Comparison of ENCODE assay signal across 16 cellular contexts in genomic region chr11:94826415-94826814, GRCh38. TPM values are rescaled to one million over a fixed set of nuclear protein-coding genes. Genes with fewer than 3 reads are reported as not detected.
DNase-seq lines count a peak whose midpoint lies in the region; ATAC-seq and TF ChIP-seq lines count a peak whose summit lies in the region.
"Had no signal": no experiment of that assay in that cellular context is flagged by ENCODE, and none has a peak within 500 bp of the region (broad histone marks: within the 10 kb centered on the region; RNA-seq: fewer than 3 reads in every experiment).

No MANE protein-coding gene starts in this region.

- CTCF ChIA-PET in Caco-2 (lab: Charles Lee), result no interaction called here

- H3K9me3 Mint-ChIP-seq in Caco-2 (ENCODE audit: unreplicated experiment) (peaks cover 9% of the 10 kb centered on the region), H9 (no peaks in the 10 kb centered on the region), brain (peaks cover 0 to 4% (median 0%) of the 10 kb centered on the region in 5 experiments)

- H3K4ac ChIP-seq in H9 (ENCODE audit: low read depth, low read length) (no peak overlapping the region), mesendoderm (ENCODE audit: low read depth, low read length) (no peak overlapping the region)

- H3K27me3 Mint-ChIP-seq in Caco-2 (ENCODE audit: insufficient read depth, unreplicated experiment) (no peaks in the 10 kb centered on the region), H9 (ENCODE audit: low read depth) (no peaks in the 10 kb centered on the region), brain (no peaks in the 10 kb centered on the region)

- H3K79me1 ChIP-seq in H9 (ENCODE audit: insufficient read depth, low read depth, low read length, poor library complexity, severe bottlenecking), result no peaks in the 10 kb centered on the region
- H3K79me1 ChIP-seq in mesendoderm (ENCODE audit: low read length), result peaks cover 21% of the 10 kb centered on the region

- peak overlapping the region; percentile 49 for H3K27ac Mint-ChIP-seq in Caco-2 (ENCODE audit: unreplicated experiment)
- peak overlapping the region in 1 of 3 experiments; percentile 81; a peak in 2 of 7 replicates for H3K27ac Mint-ChIP-seq in H9
- peak overlapping the region in 4 of 5 experiments; percentile 14 to 82 (median 62) for H3K27ac Mint-ChIP-seq in brain

- no peak overlapping the region for H2BK5ac ChIP-seq in H9 (ENCODE audit: insufficient read length, low read length)
- H2BK5ac ChIP-seq in mesendoderm (ENCODE audit: low read length), result no peak overlapping the region

- H2AK5ac ChIP-seq in H9 (ENCODE audit: insufficient read length, low read length) (no peak overlapping the region), mesendoderm (ENCODE audit: low read length) (no peak overlapping the region)

- no peak for ATAC-seq in HG02938 (IDR thresholded peaks at IDR 0.05; ENCODE audit: unreplicated experiment)
- ATAC-seq: Right ventricle myocardium inferior had no signal

- H4K5ac ChIP-seq in H9 (ENCODE audit: insufficient read length, low read depth, low read length) (no peak overlapping the region), mesendoderm (ENCODE audit: low read length) (no peak overlapping the region)

- H3K56ac ChIP-seq in H9 (ENCODE audit: insufficient read length, low read depth, low read length) (no peak overlapping the region), mesendoderm (ENCODE audit: low read length) (no peak overlapping the region)

- H2BK12ac ChIP-seq in H9 (ENCODE audit: insufficient read length, low read depth, low read length), result no peak overlapping the region

- intact Hi-C loops in Caco-2 (cut with micrococcal nuclease; ENCODE audit: unreplicated experiment), result no loop called here

- H3K36me3 Mint-ChIP-seq in Caco-2 (ENCODE audit: insufficient read depth, unreplicated experiment) (peaks cover 93% of the 10 kb centered on the region), H9 (ENCODE audit: insufficient read depth in 1 of 3, low read depth in 3 of 3) (peaks cover 37 to 68% (median 56%) of the 10 kb centered on the region in 3 experiments; a peak in 6 of 7 replicates), brain (peaks cover 94% of the 10 kb centered on the region)

- H3K27me3 ChIP-seq in Caco-2 (replicated peaks; ENCODE audit: control insufficient read depth, insufficient read depth, low read length) (no peaks in the 10 kb centered on the region), H9 (ENCODE audit: insufficient read depth, low read length) (no peaks in the 10 kb centered on the region), mesendoderm (ENCODE audit: insufficient read depth, low read length, poor library complexity) (no peaks in the 10 kb centered on the region)
- H3K27me3 ChIP-seq: Peyer's patch had no signal

- BruUV-seq in Caco-2 (replicated peaks; lab: Mats Ljungman, UMichigan), result no TSS peak

- H3K4me1 ChIP-seq in Caco-2 (peaks cover 61% of the 10 kb centered on the region), H9 (ENCODE audit: insufficient read depth, low read length) (no peaks in the 10 kb centered on the region), mesendoderm (ENCODE audit: control insufficient read depth, low read depth, low read length) (no peaks in the 10 kb centered on the region)
- H3K4me1 ChIP-seq: HAP-1, Peyer's patch had no signal

- H3K79me2 ChIP-seq in H9 (ENCODE audit: insufficient read depth, low read length), result no peaks in the 10 kb centered on the region
- H3K79me2 ChIP-seq in mesendoderm (ENCODE audit: control insufficient read depth, insufficient read depth, low read length), result peaks cover 4% of the 10 kb centered on the region

- H3K9me3 ChIP-seq in Caco-2, result no peaks in the 10 kb centered on the region
- no peaks in the 10 kb centered on the region for H3K9me3 ChIP-seq in H9 (ENCODE audit: control insufficient read depth, low read depth, low read length)
- H3K9me3 ChIP-seq: HAP-1, Peyer's patch had no signal

- H3K36me3 ChIP-seq in Caco-2 (ENCODE audit: control insufficient read depth, insufficient read depth, low read length) (peaks cover 10% of the 10 kb centered on the region), mesendoderm (ENCODE audit: control insufficient read depth, insufficient read depth, low read length) (peaks cover 17% of the 10 kb centered on the region)

- DNase-seq in Caco-2, result peak; percentile 80 to 87
- DNase-seq in H9, result peak; percentile 38
- DNase-seq in mesendoderm, result peak; percentile 54
- no peak for DNase-seq in activated naive CD4-positive, alpha-beta T cell (lab: John Stamatoyannopoulos, UW)
- no peak for DNase-seq in T1000 (lab: John Stamatoyannopoulos, UW)
- DNase-seq in GDM1 (lab: John Stamatoyannopoulos, UW), result no peak
- DNase-seq: ACHN, COR-L47, DMS153, NCI-H146, NCI-H2171 treated with DMSO at 0.1 percent for 48 hours, Peyer's patch had no signal

- no peak overlapping the region for H4K8ac ChIP-seq in H9 (replicated peaks; ENCODE audit: insufficient read length, low read depth, low read length)
- no peak overlapping the region for H4K8ac ChIP-seq in mesendoderm (ENCODE audit: low read depth, low read length)

- no peak overlapping the region for H2AFZ ChIP-seq in H9 (ENCODE audit: low read length)

- no peaks in the 10 kb centered on the region for H4K20me1 ChIP-seq in H9 (ENCODE audit: control insufficient read depth, insufficient read depth, insufficient read length)

- H3K27ac ChIP-seq in H9 (ENCODE audit: insufficient read length, low read depth, low read length) (no peak overlapping the region), mesendoderm (ENCODE audit: low read depth, low read length) (no peak overlapping the region)
- H3K27ac ChIP-seq: Peyer's patch had no signal

- H3K23ac ChIP-seq in H9 (ENCODE audit: insufficient read length, low read depth, low read length), result no peak overlapping the region
- H3K23ac ChIP-seq in mesendoderm (ENCODE audit: low read length), result no peak overlapping the region

- H3K4me3 Mint-ChIP-seq in Caco-2 (ENCODE audit: unreplicated experiment) (peak overlapping the region; percentile 46), H9 (no peak overlapping the region), brain (no peak overlapping the region)

- H2BK120ac ChIP-seq in H9 (ENCODE audit: low read depth, low read length, poor library complexity, severe bottlenecking) (no peak overlapping the region), mesendoderm (ENCODE audit: low read depth, low read length) (no peak overlapping the region)

- WGBS in H9 (ENCODE audit: extremely low coverage, insufficient read length, low lambda C conversion rate), result no CpG with 5 or more reads among the region's 7 CpGs
- WGBS in mesendoderm (ENCODE audit: extremely low coverage, insufficient coverage, low lambda C conversion rate), result no CpG with 5 or more reads among the region's 7 CpGs

- H2BK20ac ChIP-seq in H9 (ENCODE audit: low read depth, low read length, poor library complexity, severe bottlenecking), result no peak overlapping the region

- H2BK15ac ChIP-seq in H9 (ENCODE audit: low read depth, low read length), result no peak overlapping the region
- H2BK15ac ChIP-seq in mesendoderm (replicated peaks; ENCODE audit: low read depth), result no peak overlapping the region

- no peak overlapping the region for H3T11ph ChIP-seq in H9 (ENCODE audit: low read length)

- no peak overlapping the region for H3K14ac ChIP-seq in H9 (ENCODE audit: insufficient read depth, low read length)

- H4K91ac ChIP-seq in H9 (ENCODE audit: insufficient read length, low read depth, low read length), result no peak overlapping the region

- POLR2A ChIA-PET in Caco-2 (lab: Charles Lee), result no interaction called here

- no peak overlapping the region for H3K18ac ChIP-seq in H9 (ENCODE audit: insufficient read length, low read depth, low read length)
- H3K18ac ChIP-seq in mesendoderm (ENCODE audit: low read length), result no peak overlapping the region

- no peak overlapping the region for H3K4me3 ChIP-seq in Caco-2 (ENCODE audit: low read depth, low read length)
- H3K4me3 ChIP-seq in mesendoderm (ENCODE audit: low read length), result no peak overlapping the region
- H3K4me3 ChIP-seq: HAP-1, Peyer's patch had no signal

- H3K4me2 ChIP-seq in H9 (ENCODE audit: insufficient read depth, insufficient read length, low read length) (no peak overlapping the region), mesendoderm (ENCODE audit: low read length) (no peak overlapping the region)

- H3K9ac ChIP-seq in H9 (ENCODE audit: extremely low read depth, insufficient read length, low read length) (no peak overlapping the region), mesendoderm (ENCODE audit: low read length) (no peak overlapping the region)

- peaks cover 40% of the 10 kb centered on the region for H3K4me1 Mint-ChIP-seq in Caco-2 (ENCODE audit: low read depth, unreplicated experiment)
- peaks cover 7 to 8% of the 10 kb centered on the region in 2 experiments for H3K4me1 Mint-ChIP-seq in H9
- H3K4me1 Mint-ChIP-seq in brain, result peaks cover 19% of the 10 kb centered on the region

- TF ChIP-seq CTCF in Caco-2 (IDR thresholded peaks at IDR 0.05; ENCODE audit: insufficient read depth in 1 of 2, low read depth in 1 of 2, low read length in 1 of 2, severe bottlenecking in 1 of 2, unreplicated experiment in 1 of 2), result no peak
- TF ChIP-seq CTCF in H9 (conservative IDR thresholded peaks at IDR 0.05), result no peak
- no peak for TF ChIP-seq CTCF in brain (conservative IDR thresholded peaks at IDR 0.05)

- H3K23me2 ChIP-seq in H9 (ENCODE audit: insufficient read length, low read depth, low read length, poor library complexity, severe bottlenecking), result no peaks in the 10 kb centered on the region

RNA-seq across cellular contexts. Expression of gene AMOTL1, which starts 58.3 kb away (rescaled TPM):
- total RNA-seq in Caco-2 (2022) (60.8 and 64.6 TPM in 2 replicates), H9 (2021) (18.5 and 20.2 TPM in 2 replicates)
- polyA plus RNA-seq in brain (ENCODE audit: insufficient read depth, low read depth, low replicate concordance), result 65.6 TPM
- 37.8 TPM for polyA plus RNA-seq in mesendoderm (2013, experiment 1 of 2)
- polyA plus RNA-seq in mesendoderm (2013, experiment 2 of 2), result 36.9 TPM

Comparison
In these comparisons a context has a peak if more than half of its experiments do, and no peak if none do; other contexts are left out.
1. DNase-seq: peak in Caco-2 (2 of 2), H9 (single experiment) and mesendoderm (single experiment); none in activated naive CD4-positive, alpha-beta T cell (0 of 4), T1000 (single experiment) and GDM1 (single experiment).